ENCODE assay signal across 12 cellular contexts in genomic region chr9:19665146-19665863, GRCh38.
DNase-seq lines count a peak whose midpoint lies in the region; ATAC-seq, FAIRE-seq and TF ChIP-seq lines count a peak whose summit lies in the region.
"Had no signal": no experiment of that assay in that cellular context is flagged by ENCODE, and none has a peak within 500 bp of the region (broad histone marks: within the 10 kb centered on the region; RNA-seq: fewer than 3 reads in every experiment).

No MANE protein-coding gene starts in this region.

- H3K4me1 ChIP-seq in upper lobe of left lung: no peaks in the 10 kb centered on the region
- H3K4me1 ChIP-seq: Peyer's patch had no signal

- no peaks in the 10 kb centered on the region for H3K27me3 ChIP-seq in upper lobe of left lung
- H3K27me3 ChIP-seq: cardiac muscle cell, Peyer's patch had no signal

- TF ChIP-seq POLR2A in upper lobe of left lung (IDR thresholded peaks at IDR 0.05): no peak

- peak; percentile 8 for DNase-seq in stimulated activated CD4-positive, alpha-beta T cell treated with anti-CD3 and anti-CD28 coated beads, Interleukin-1b, Interleukin-23, amount 100 ng/mL, for 48 hours
- no peak for DNase-seq in stimulated activated CD4-positive, alpha-beta T cell treated with anti-CD3 and anti-CD28 coated beads, Interleukin-2, amount 100 ng/mL, for 48 hours
- DNase-seq in ureter (ENCODE audit: low spot score) (no peak), upper lobe of left lung (no peak), HTR-8/SVneo (ENCODE audit: insufficient read length, low spot score) (no peak), activated gamma-delta T cell treated with Interleukin-2 at 50 U/mL for 16 hours (no peak)
- DNase-seq: activated CD4-positive, alpha-beta T cell treated with anti-CD3 and anti-CD28 coated beads for 4 hours; Peyer's patch; stimulated activated naive B cell treated with anti-CD40 and anti-IgM and Interleukin-4, amounts not matched to agents 10 μg/mL and 1 μg/mL and 100 μg/mL, for 72 hours had no signal

- no peak overlapping the region for H3K4me3 ChIP-seq in upper lobe of left lung
- H3K4me3 ChIP-seq: cardiac muscle cell, Peyer's patch had no signal

- no peaks in the 10 kb centered on the region for H3K36me3 ChIP-seq in upper lobe of left lung
- H3K36me3 ChIP-seq: cardiac muscle cell, Peyer's patch had no signal

- TF ChIP-seq EP300 in upper lobe of left lung (IDR thresholded peaks at IDR 0.05): no peak

- ATAC-seq in HG02610 (IDR thresholded peaks at IDR 0.05; ENCODE audit: unreplicated experiment) (peak; percentile 99), HG03460 (IDR thresholded peaks at IDR 0.05; ENCODE audit: unreplicated experiment) (peak; percentile 100), upper lobe of left lung (ENCODE audit: low FRiP score in 2 of 2) (no peak)

- WGBS in upper lobe of left lung, 2 donors: 85% methylated on average over 9 of the region's 9 CpGs

- FAIRE-seq in HTR-8/SVneo (lab: Jason Lieb, UNC): no peak

- no peak overlapping the region for H3K27ac ChIP-seq in upper lobe of left lung
- H3K27ac ChIP-seq: cardiac muscle cell, Peyer's patch had no signal

- no peak for TF ChIP-seq CTCF in upper lobe of left lung (IDR thresholded peaks at IDR 0.05)

- no peaks in the 10 kb centered on the region for H3K9me3 ChIP-seq in upper lobe of left lung
- H3K9me3 ChIP-seq: Peyer's patch had no signal

Comparison
In these comparisons a context has a peak if more than half of its experiments do, and no peak if none do; other contexts are left out.
1. ATAC-seq: peak in HG02610 (single experiment) and HG03460 (single experiment); none in upper lobe of left lung (0 of 2).